1 cellular context compared by ENCODE assay signal in the genomic region with DNA sequence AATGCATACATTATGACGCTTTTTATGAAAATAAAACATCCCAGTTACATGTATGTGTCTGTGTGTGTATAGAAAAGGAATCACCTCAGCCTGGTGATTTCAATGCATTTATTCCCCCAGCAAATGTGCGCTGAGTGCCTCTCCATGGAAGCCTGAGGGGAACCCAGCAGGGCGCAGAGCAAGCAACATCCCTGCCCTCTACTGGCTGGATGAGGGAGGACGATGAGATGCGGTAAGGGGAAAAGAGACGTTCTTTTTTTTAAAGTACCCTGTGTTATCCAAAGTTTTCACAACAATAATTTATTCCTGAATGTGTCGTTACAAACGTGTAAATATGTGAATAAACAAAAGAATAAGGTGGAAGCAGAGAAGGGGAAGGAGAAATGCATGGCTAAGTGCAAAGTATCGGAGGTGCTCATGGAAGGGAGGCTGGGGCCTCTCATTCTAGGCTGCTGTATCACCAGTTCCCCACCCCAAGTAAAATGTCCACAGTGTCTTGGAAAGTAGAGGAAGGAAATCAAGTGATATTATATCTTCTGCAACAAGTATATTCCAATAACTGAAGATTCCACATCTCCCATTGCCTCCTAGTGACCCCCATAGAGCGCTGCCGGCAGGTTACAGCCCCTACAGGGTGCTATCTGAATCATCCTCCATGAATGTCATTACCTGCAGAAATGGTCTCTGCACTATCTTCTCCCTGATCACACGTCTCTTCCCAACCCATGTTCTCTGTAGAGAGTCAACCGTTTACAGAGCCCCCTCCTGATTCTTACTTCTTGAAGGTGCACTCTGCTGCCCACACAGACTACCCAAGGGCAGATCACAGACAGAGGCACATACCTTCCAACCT.
A peak's percentile ranks its signal among the peaks of the same experiment; 100 is the strongest.
TF ChIP-seq lines count a peak whose summit lies in the region.

No MANE protein-coding gene starts in this region.

TF ChIP-seq in K562, 482 proteins besides CTCF, POLR2A, EP300 and RAD21 (continued from another document):
- TF ChIP-seq, protein P1, sequence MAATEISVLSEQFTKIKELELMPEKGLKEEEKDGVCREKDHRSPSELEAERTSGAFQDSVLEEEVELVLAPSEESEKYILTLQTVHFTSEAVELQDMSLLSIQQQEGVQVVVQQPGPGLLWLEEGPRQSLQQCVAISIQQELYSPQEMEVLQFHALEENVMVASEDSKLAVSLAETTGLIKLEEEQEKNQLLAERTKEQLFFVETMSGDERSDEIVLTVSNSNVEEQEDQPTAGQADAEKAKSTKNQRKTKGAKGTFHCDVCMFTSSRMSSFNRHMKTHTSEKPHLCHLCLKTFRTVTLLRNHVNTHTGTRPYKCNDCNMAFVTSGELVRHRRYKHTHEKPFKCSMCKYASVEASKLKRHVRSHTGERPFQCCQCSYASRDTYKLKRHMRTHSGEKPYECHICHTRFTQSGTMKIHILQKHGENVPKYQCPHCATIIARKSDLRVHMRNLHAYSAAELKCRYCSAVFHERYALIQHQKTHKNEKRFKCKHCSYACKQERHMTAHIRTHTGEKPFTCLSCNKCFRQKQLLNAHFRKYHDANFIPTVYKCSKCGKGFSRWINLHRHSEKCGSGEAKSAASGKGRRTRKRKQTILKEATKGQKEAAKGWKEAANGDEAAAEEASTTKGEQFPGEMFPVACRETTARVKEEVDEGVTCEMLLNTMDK (IDR thresholded peaks at IDR 0.05; ENCODE audit: borderline replicate concordance, insufficient read depth, low read depth, low read length, poor library complexity, severe bottlenecking): peak; percentile 7
- peak; percentile 39; the same call in 1 of the 2 replicates for TF ChIP-seq SMC3 (conservative IDR thresholded peaks at IDR 0.05; ENCODE audit: insufficient read depth, low read depth, low read length)
- TF ChIP-seq ZBTB2 (IDR thresholded peaks at IDR 0.05): no peak
- no peak for TF ChIP-seq PYGO2 (tag; IDR thresholded peaks at IDR 0.05)
- no peak for TF ChIP-seq ZFP1 (CRISPR knock-in tag; IDR thresholded peaks at IDR 0.05)
